Comparison of ENCODE assay signal across 11 cellular contexts in genomic region chr14:68935761-68936209, GRCh38. TPM values are rescaled to one million over a fixed set of nuclear protein-coding genes. Genes with fewer than 3 reads are reported as not detected.
A peak's percentile ranks its signal among the peaks of the same experiment; 100 is the strongest.
DNase-seq lines count a peak whose midpoint lies in the region; ATAC-seq and TF ChIP-seq lines count a peak whose summit lies in the region.
"Had no signal": no experiment of that assay in that cellular context is flagged by ENCODE, and none has a peak within 500 bp of the region (broad histone marks: within the 10 kb centered on the region; RNA-seq: fewer than 3 reads in every experiment).

No MANE protein-coding gene starts in this region.

- H3K4me3 ChIP-seq in neural progenitor cell (no peak overlapping the region), aorta (ENCODE audit: low read length in 2 of 2) (no peak overlapping the region), MM.1S (ENCODE audit: low read length) (no peak overlapping the region)

- H3K4me3 Mint-ChIP-seq in activated naive CD4-positive, alpha-beta T cell treated with anti-CD3 and anti-CD28 coated beads for 36 hours: no peak overlapping the region
- no peak overlapping the region for H3K4me3 Mint-ChIP-seq in neural progenitor cell

- no peak for DNase-seq in activated naive CD4-positive, alpha-beta T cell treated with anti-CD3 and anti-CD28 coated beads for 36 hours
- no peak for DNase-seq in activated naive CD4-positive, alpha-beta T cell treated with Interleukin-2 at 50 U/mL for 16 hours
- DNase-seq in Right ventricle myocardium inferior (ENCODE audit: missing footprints) (no peak), neural progenitor cell (ENCODE audit: low spot score) (peak; percentile 37), aorta (peak in 1 of 2 donors; percentile 54), putamen (ENCODE audit: low spot score) (no peak), MM.1S (no peak), NCI-H2107 treated with DMSO at 0.1 percent for 48 hours (lab: John Stamatoyannopoulos, UW; ENCODE audit: unreplicated experiment) (no peak)
- DNase-seq: activated effector memory CD4-positive, alpha-beta T cell treated with anti-CD3 and anti-CD28 coated beads, Interleukin-2, amount 50 U/mL, for 16 hours; Kasumi-1; NCI-H524 had no signal

- H3K27ac Mint-ChIP-seq in activated naive CD4-positive, alpha-beta T cell treated with anti-CD3 and anti-CD28 coated beads for 36 hours: peak overlapping the region; percentile 27
- H3K27ac Mint-ChIP-seq in neural progenitor cell: peak overlapping the region; percentile 9

- H3K4me2 ChIP-seq in neural progenitor cell (no peak overlapping the region), MM.1S (ENCODE audit: low read depth, low read length) (no peak overlapping the region)

- H3K27me3 Mint-ChIP-seq in activated naive CD4-positive, alpha-beta T cell treated with anti-CD3 and anti-CD28 coated beads for 36 hours (ENCODE audit: low read depth): no peaks in the 10 kb centered on the region
- H3K27me3 Mint-ChIP-seq in neural progenitor cell (ENCODE audit: insufficient read depth, low read depth): peaks cover 3% of the 10 kb centered on the region

- 1 to 10% methylated on average over 6 of the region's 6 CpGs for WGBS in aorta, 2 donors

- H3K36me3 ChIP-seq in neural progenitor cell (no peaks in the 10 kb centered on the region), aorta (ENCODE audit: control insufficient read depth in 1 of 2, insufficient read depth in 2 of 2, low read length in 1 of 2) (peaks cover 0 to 2% of the 10 kb centered on the region in 2 donors), MM.1S (replicated peaks; ENCODE audit: insufficient read depth, low read length) (no peaks in the 10 kb centered on the region)

- H3K4me1 Mint-ChIP-seq in activated naive CD4-positive, alpha-beta T cell treated with anti-CD3 and anti-CD28 coated beads for 36 hours (ENCODE audit: low read depth): peaks cover 78% of the 10 kb centered on the region
- H3K4me1 Mint-ChIP-seq in neural progenitor cell: peaks cover 48% of the 10 kb centered on the region

- H3K27ac ChIP-seq in neural progenitor cell (no peak overlapping the region), aorta (ENCODE audit: low read depth in 1 of 2, low read length in 2 of 2) (peak overlapping the region; percentile 59 to 94), MM.1S (ENCODE audit: low read length) (no peak overlapping the region)

- H4K20me1 ChIP-seq in neural progenitor cell (ENCODE audit: low read depth): peaks cover 79% of the 10 kb centered on the region
- H4K20me1 ChIP-seq in MM.1S (ENCODE audit: insufficient read depth, low read length): no peaks in the 10 kb centered on the region

- ATAC-seq in Right ventricle myocardium inferior (peak; percentile 26), aorta (ENCODE audit: low FRiP score) (peak; percentile 47)

- H3K36me3 Mint-ChIP-seq in activated naive CD4-positive, alpha-beta T cell treated with anti-CD3 and anti-CD28 coated beads for 36 hours (ENCODE audit: low read depth): no peaks in the 10 kb centered on the region
- peaks cover 3% of the 10 kb centered on the region for H3K36me3 Mint-ChIP-seq in neural progenitor cell

- intact Hi-C loops in activated naive CD4-positive, alpha-beta T cell treated with anti-CD3 and anti-CD28 coated beads for 36 hours (cut with micrococcal nuclease): no loop called here
- intact Hi-C loops in Right ventricle myocardium inferior (cut with DNase I): no loop called here
- intact Hi-C loops in aorta (cut with DNase I): no loop called here

- H2AFZ ChIP-seq in neural progenitor cell (replicated peaks) (no peak overlapping the region), MM.1S (ENCODE audit: low read length) (no peak overlapping the region)

- H3K79me2 ChIP-seq in neural progenitor cell (ENCODE audit: low read depth) (peaks cover 98% of the 10 kb centered on the region), MM.1S (ENCODE audit: low read length) (no peaks in the 10 kb centered on the region)

- no peaks in the 10 kb centered on the region for H3K27me3 ChIP-seq in neural progenitor cell
- no peaks in the 10 kb centered on the region for H3K27me3 ChIP-seq in aorta (ENCODE audit: control insufficient read depth in 1 of 2, insufficient read depth in 2 of 2, low read length in 1 of 2)
- H3K27me3 ChIP-seq in MM.1S (replicated peaks; ENCODE audit: insufficient read depth, low read length): no peaks in the 10 kb centered on the region

- H3K9me3 Mint-ChIP-seq in activated naive CD4-positive, alpha-beta T cell treated with anti-CD3 and anti-CD28 coated beads for 36 hours: no peaks in the 10 kb centered on the region
- no peaks in the 10 kb centered on the region for H3K9me3 Mint-ChIP-seq in neural progenitor cell

- H3K9me3 ChIP-seq in neural progenitor cell (ENCODE audit: low read depth): no peaks in the 10 kb centered on the region
- no peaks in the 10 kb centered on the region for H3K9me3 ChIP-seq in aorta (ENCODE audit: control insufficient read depth, low read length)
- H3K9me3 ChIP-seq in MM.1S (replicated peaks; ENCODE audit: insufficient read depth, low read length): no peaks in the 10 kb centered on the region

- H3F3A ChIP-seq in neural progenitor cell (ENCODE audit: low read depth): peaks cover 29% of the 10 kb centered on the region
- H3F3A ChIP-seq in MM.1S (ENCODE audit: insufficient read depth, low read length): no peaks in the 10 kb centered on the region

- TF ChIP-seq CTCF in neural progenitor cell (IDR thresholded peaks at IDR 0.05) (no peak), MM.1S (IDR thresholded peaks at IDR 0.05; ENCODE audit: low read length) (no peak)

- H3K9me2 ChIP-seq in MM.1S (replicated peaks; ENCODE audit: insufficient read depth, low read length): no peaks in the 10 kb centered on the region

- H3K9ac ChIP-seq in neural progenitor cell (no peak overlapping the region), MM.1S (ENCODE audit: low read length) (no peak overlapping the region)

- peaks cover 24% of the 10 kb centered on the region for H3K4me1 ChIP-seq in neural progenitor cell
- peaks cover 4 to 9% of the 10 kb centered on the region in 2 donors for H3K4me1 ChIP-seq in aorta (ENCODE audit: control insufficient read depth in 1 of 2, insufficient read depth in 2 of 2, low read length in 2 of 2)
- no peaks in the 10 kb centered on the region for H3K4me1 ChIP-seq in MM.1S (ENCODE audit: low read length)

- CTCF ChIA-PET in activated naive CD4-positive, alpha-beta T cell treated with anti-CD3 and anti-CD28 coated beads for 36 hours (lab: Charles Lee): interaction anchor here (0.8 to 1.1 kb wide), 2 partner anchors 11 to 25 kb away, joined by 3 to 4 read pairs; no protein-coding TSS in a partner anchor

RNA-seq across cellular contexts. Expression of gene ACTN1, which starts 43.3 kb away (rescaled TPM):
- 10 to 100 TPM; 79.7 to 80.6 TPM for total RNA-seq in activated naive CD4-positive, alpha-beta T cell treated with anti-CD3 and anti-CD28 coated beads for 36 hours
- total RNA-seq in Right ventricle myocardium inferior (136 TPM), neural progenitor cell (ENCODE audit: low replicate concordance) (70.7 and 97.7 TPM in 2 replicates), aorta (1,000 to 10,000 TPM in 1 of 2 donors, 100 to 1,000 TPM in 1; 883 to 1,590 TPM)
- 100 to 1,000 TPM in 1 of 2 donors, 10 to 100 TPM in 1; 82.0 to 378 TPM for polyA plus RNA-seq in aorta

Comparison
In these comparisons a context has a peak if more than half of its experiments do, and no peak if none do; other contexts are left out.
1. H3K27ac ChIP-seq: peak in aorta (2 of 2); none in neural progenitor cell (single experiment) and MM.1S (single experiment).